In genomic region chr2:127153691-127154158, GRCh38 we compare ENCODE assay signal across 11 cellular contexts. TPM values are rescaled to one million over a fixed set of nuclear protein-coding genes. Genes with fewer than 3 reads are reported as not detected.
DNase-seq lines count a peak whose midpoint lies in the region; FAIRE-seq and TF ChIP-seq lines count a peak whose summit lies in the region.
"Had no signal": no experiment of that assay in that cellular context is flagged by ENCODE, and none has a peak within 500 bp of the region (broad histone marks: within the 10 kb centered on the region; RNA-seq: fewer than 3 reads in every experiment).

No MANE protein-coding gene starts in this region.

- no peak overlapping the region for H3K4me2 ChIP-seq in smooth muscle cell

- H2AFZ ChIP-seq in smooth muscle cell (ENCODE audit: low read depth) = no peak overlapping the region

- H3K79me2 ChIP-seq in smooth muscle cell (ENCODE audit: low read depth) = no peaks in the 10 kb centered on the region

- peak overlapping the region; percentile 44 for H3K27ac ChIP-seq in smooth muscle cell (ENCODE audit: low read depth)
- H3K27ac ChIP-seq: prostate gland had no signal

- no peak overlapping the region for H3K4me3 ChIP-seq in smooth muscle cell
- no peak overlapping the region for H3K4me3 ChIP-seq in HAP-1
- H3K4me3 ChIP-seq: prostate gland had no signal

- H3K36me3 ChIP-seq in smooth muscle cell (ENCODE audit: low read depth) (no peaks in the 10 kb centered on the region), HAP-1 (replicated peaks) (no peaks in the 10 kb centered on the region)
- H3K36me3 ChIP-seq: prostate gland had no signal

- in situ Hi-C loops in HAP-1 (cut with MboI; ENCODE audit: low sequenced_read_pairs) = no loop called here

- FAIRE-seq in H54 (lab: Jason Lieb, UNC) = peak; percentile 89

- no peaks in the 10 kb centered on the region for H3F3A ChIP-seq in smooth muscle cell (ENCODE audit: low read depth)

- no peaks in the 10 kb centered on the region for H3K27me3 ChIP-seq in smooth muscle cell (ENCODE audit: low read depth)
- no peaks in the 10 kb centered on the region for H3K27me3 ChIP-seq in HAP-1 (ENCODE audit: low read depth)

- H3K4me1 ChIP-seq in smooth muscle cell (ENCODE audit: low read depth) (no peaks in the 10 kb centered on the region), HAP-1 (no peaks in the 10 kb centered on the region)
- H3K4me1 ChIP-seq: prostate gland had no signal

- no peak for TF ChIP-seq CTCF in smooth muscle cell (IDR thresholded peaks at IDR 0.05; ENCODE audit: borderline replicate concordance, insufficient read depth, poor library complexity, severe bottlenecking)

- peaks cover 7% of the 10 kb centered on the region for H3K9me3 ChIP-seq in smooth muscle cell (replicated peaks; ENCODE audit: low read depth)
- no peaks in the 10 kb centered on the region for H3K9me3 ChIP-seq in HAP-1
- H3K9me3 ChIP-seq: prostate gland had no signal

- DNase-seq in H54 (ENCODE audit: insufficient read length, low spot score) = peak; percentile 92
- peak; percentile 60 for DNase-seq in amniotic stem cell (lab: John Stamatoyannopoulos, UW)
- DNase-seq in iPS-NIHi7 (ENCODE audit: extremely low spot score) = peak; percentile 22
- DNase-seq in smooth muscle cell (lab: John Stamatoyannopoulos, UW; ENCODE audit: unreplicated experiment) = no peak
- DNase-seq in activated CD8-positive, alpha-beta memory T cell treated with anti-CD3 and anti-CD28 coated beads, Interleukin-2, amount 50 U/mL, for 48 hours = no peak
- DNase-seq in activated CD4-positive, alpha-beta T cell treated with anti-CD3 and anti-CD28 coated beads for 1 hour = no peak
- no peak for DNase-seq in DMS79 (lab: John Stamatoyannopoulos, UW)
- DNase-seq in HAP-1 (ENCODE audit: low spot score in 2 of 2) = no peak
- DNase-seq: NCI-H2107, T-helper 1 cell had no signal

- TF ChIP-seq POLR2A in H54 (IDR thresholded peaks at IDR 0.05; ENCODE audit: low read depth, low read length) = no peak

- 53% methylated on average over 6 of the region's 6 CpGs for WGBS in smooth muscle cell (ENCODE audit: low lambda C conversion rate)

- H4K20me1 ChIP-seq in smooth muscle cell (ENCODE audit: low read depth) = no peaks in the 10 kb centered on the region

- H3K9ac ChIP-seq in smooth muscle cell (ENCODE audit: low read depth) = no peak overlapping the region

RNA-seq across cellular contexts. Expression of gene BIN1, which starts 46.8 kb away (rescaled TPM):
- total RNA-seq in smooth muscle cell = 20.0 and 25.4 TPM in 2 replicates
- polyA plus RNA-seq in smooth muscle cell = 31.9 and 32.4 TPM in 2 replicates

Comparison
In these comparisons a context has a peak if more than half of its experiments do, and no peak if none do; other contexts are left out.
1. DNase-seq: peak in H54 (single experiment), amniotic stem cell (single experiment) and iPS-NIHi7 (single experiment); none in smooth muscle cell (single experiment), activated CD8-positive, alpha-beta memory T cell treated with anti-CD3 and anti-CD28 coated beads, Interleukin-2, amount 50 U/mL, for 48 hours (single experiment), activated CD4-positive, alpha-beta T cell treated with anti-CD3 and anti-CD28 coated beads for 1 hour (single experiment), DMS79 (single experiment) and HAP-1 (0 of 2).